Comparison of ENCODE assay signal across 8 cellular contexts in genomic region chr4:158769175-158769831, GRCh38. TPM values are rescaled to one million over a fixed set of nuclear protein-coding genes. Genes with fewer than 3 reads are reported as not detected.
A peak's percentile ranks its signal among the peaks of the same experiment; 100 is the strongest.
DNase-seq lines count a peak whose midpoint lies in the region; ATAC-seq, FAIRE-seq and TF ChIP-seq lines count a peak whose summit lies in the region.

No MANE protein-coding gene starts in this region.

- H3K4me2 ChIP-seq in OCI-LY1 (ENCODE audit: low read length): peak overlapping the region; percentile 82

- H3K27ac ChIP-seq in OCI-LY1 (ENCODE audit: low read depth, low read length, poor library complexity, severe bottlenecking) (no peak overlapping the region), neutrophil (no peak overlapping the region), transverse colon (peak overlapping the region; percentile 92 to 93 (median 92))

- DNase-seq in GM18507 (ENCODE audit: extremely low spot score, insufficient read length, low read depth) (peak; percentile 9), fibroblast of villous mesenchyme (ENCODE audit: low read depth) (peak; percentile 16), transverse colon (peak; percentile 37), H4 (ENCODE audit: low spot score) (no peak)
- DNase-seq in activated T-helper 9 cell treated with anti-CD3 and anti-CD28 coated beads, Interleukin-2, amount 50 U/mL, for 16 hours (ENCODE audit: low read depth): peak; percentile 20

- peak; percentile 30 for ATAC-seq in HG02870 (IDR thresholded peaks at IDR 0.05; ENCODE audit: unreplicated experiment)

- H3K4me3 ChIP-seq in OCI-LY1 (ENCODE audit: low read depth, low read length, poor library complexity, severe bottlenecking): peak overlapping the region; percentile 64
- peak overlapping the region; percentile 82 for H3K4me3 ChIP-seq in fibroblast of villous mesenchyme (ENCODE audit: low read depth, low read length)
- peak overlapping the region; percentile 67 to 75 for H3K4me3 ChIP-seq in neutrophil (ENCODE audit: low read depth in 1 of 2, low read length in 1 of 2)
- H3K4me3 ChIP-seq in transverse colon: peak overlapping the region; percentile 81 to 92 (median 87)

- intact Hi-C loops in transverse colon (cut with DNase I; ENCODE audit: low total_unique reads): loop anchor here (5.0 kb wide), 1 partner anchor 43 kb away; no protein-coding TSS in a partner anchor

- H3K27me3 ChIP-seq in OCI-LY1 (ENCODE audit: insufficient read depth, low read length) (0 out of 2 replicates have a peak, but pooled peaks cover 4% of the 10 kb centered on the region), neutrophil (peaks cover 14% of the 10 kb centered on the region), transverse colon (no peaks in the 10 kb centered on the region)

- no peaks in the 10 kb centered on the region for H3K79me2 ChIP-seq in OCI-LY1 (ENCODE audit: insufficient read depth, low read length)

- no peaks in the 10 kb centered on the region for H4K20me1 ChIP-seq in OCI-LY1 (ENCODE audit: insufficient read depth, low read length)

- H3K4me1 ChIP-seq in OCI-LY1 (ENCODE audit: insufficient read depth, low read length, severe bottlenecking) (peaks cover 13% of the 10 kb centered on the region), neutrophil (ENCODE audit: control insufficient read depth in 1 of 2, insufficient read depth in 1 of 2, low read depth in 1 of 2, low read length in 1 of 2) (peaks cover 17 to 27% of the 10 kb centered on the region in 2 experiments), transverse colon (peaks cover 9 to 48% (median 34%) of the 10 kb centered on the region in 4 donors)

- H2AFZ ChIP-seq in OCI-LY1 (ENCODE audit: low read length): no peak overlapping the region

- H3K36me3 ChIP-seq in OCI-LY1 (ENCODE audit: insufficient read depth, low read length) (no peaks in the 10 kb centered on the region), neutrophil (no peaks in the 10 kb centered on the region), transverse colon (no peaks in the 10 kb centered on the region)

- H3K9me3 ChIP-seq in OCI-LY1 (ENCODE audit: low read length) (no peaks in the 10 kb centered on the region), neutrophil (no peaks in the 10 kb centered on the region), transverse colon (no peaks in the 10 kb centered on the region)

- TF ChIP-seq EP300 in transverse colon (IDR thresholded peaks at IDR 0.05; ENCODE audit: low read depth): no peak

- WGBS in transverse colon (ENCODE audit: low coverage in 1 of 2), 2 donors: 0 to 1% methylated on average over 1 to 39 of the region's 47 CpGs

- peak; percentile 41 for FAIRE-seq in GM18507 (lab: Jason Lieb, UNC)

- H3F3A ChIP-seq in OCI-LY1 (ENCODE audit: insufficient read depth, low read length): no peaks in the 10 kb centered on the region

- H3K9ac ChIP-seq in OCI-LY1 (ENCODE audit: low read length): peak overlapping the region; percentile 64

- peak; percentile 14 for TF ChIP-seq POLR2A in transverse colon (IDR thresholded peaks at IDR 0.05)

- TF ChIP-seq CTCF in OCI-LY1 (IDR thresholded peaks at IDR 0.05; ENCODE audit: low read length) (no peak), fibroblast of villous mesenchyme (IDR thresholded peaks at IDR 0.05; ENCODE audit: insufficient read depth, low read depth, low read length) (no peak), neutrophil (IDR thresholded peaks at IDR 0.05) (no peak), transverse colon (IDR thresholded peaks at IDR 0.05) (no peak)

- in situ Hi-C loops in transverse colon (cut with MboI; ENCODE audit: low pct_ligation_motif_present in 1 of 4, low pct_unique_long_range_greater_than_20kb in 1 of 4, low sequenced_read_pairs in 3 of 4): no loop called here

- H3K9me2 ChIP-seq in OCI-LY1 (ENCODE audit: low read depth, low read length): no peaks in the 10 kb centered on the region

RNA-seq across cellular contexts. Expression of gene FNIP2, which starts 0.5 kb away (rescaled TPM):
- total RNA-seq in fibroblast of villous mesenchyme (24.6 and 43.5 TPM in 2 replicates), transverse colon (100 to 1,000 TPM in 1 of 4 donors, 10 to 100 TPM in 3; 47.2 to 105 (median 64.0) TPM)
- 5.2 and 5.7 TPM in 2 replicates for total RNA-seq in H4 (2014; rRNA removed; shearing (Covaris generic))

RNA-seq across cellular contexts. Expression of gene PPID, which starts 46.1 kb away (rescaled TPM):
- total RNA-seq in fibroblast of villous mesenchyme (15.8 and 27.2 TPM in 2 replicates), transverse colon (10 to 100 TPM in 2 of 4 donors, 1 to 10 TPM in 2; 7.9 to 21.8 (median 12.8) TPM)
- 39.7 and 41.6 TPM in 2 replicates for total RNA-seq in H4 (2014; rRNA removed; shearing (Covaris generic))

Comparison
In these comparisons a context has a peak if more than half of its experiments do, and no peak if none do; other contexts are left out.
1. H3K27ac ChIP-seq: peak in transverse colon (4 of 4); none in OCI-LY1 (single experiment) and neutrophil (single experiment).
2. Peak in every context shown above with its lines, with median percentiles within 50 percentile points of each other: H3K4me3 ChIP-seq.